In genomic region chr16:28115866-28116265, GRCh38 we compare ENCODE assay signal across 11 cellular contexts. TPM values are rescaled to one million over a fixed set of nuclear protein-coding genes. Genes with fewer than 3 reads are reported as not detected.
DNase-seq lines count a peak whose midpoint lies in the region; ATAC-seq, FAIRE-seq and TF ChIP-seq lines count a peak whose summit lies in the region.
"Not testable (repeated sequence)": the region's sequence is repeated elsewhere in the genome, so short reads cannot be mapped to it uniquely, and the experiment has no call there.
"Had no signal": no experiment of that assay in that cellular context is flagged by ENCODE, and none has a peak within 500 bp of the region (broad histone marks: within the 10 kb centered on the region; RNA-seq: fewer than 3 reads in every experiment).

No MANE protein-coding gene starts in this region.

- FAIRE-seq in astrocyte (lab: Jason Lieb, UNC): not testable (repeated sequence)

- not testable (repeated sequence) for H3K9me3 Mint-ChIP-seq in activated CD4-positive, alpha-beta T cell treated with anti-CD3 and anti-CD28 coated beads for 36 hours (ENCODE audit: low read depth); activated T-helper 17 cell treated with anti-CD3 and anti-CD28 coated beads, Interleukin-2, amount 50 U/mL, for 72 hours; astrocyte (ENCODE audit: unreplicated experiment); naive B cell

- H2AFZ ChIP-seq in astrocyte (ENCODE audit: low read depth, low read length): not testable (repeated sequence)

- CTCF ChIA-PET in activated CD4-positive, alpha-beta T cell treated with anti-CD3 and anti-CD28 coated beads for 36 hours (lab: Charles Lee): interaction anchor here (1.0 kb wide), 1 partner anchor 46 kb away, joined by 4 read pairs; no protein-coding TSS in a partner anchor

- not testable (repeated sequence) for H3K9me3 ChIP-seq in astrocyte (ENCODE audit: insufficient read depth, low read depth, low read length); colonic mucosa; transverse colon

- not testable (repeated sequence) for H3K9ac ChIP-seq in astrocyte (ENCODE audit: low read length); colonic mucosa (ENCODE audit: low read depth in 2 of 2, low read length in 2 of 2)

- not testable (repeated sequence) for TF ChIP-seq CTCF in astrocyte (IDR thresholded peaks at IDR 0.05; ENCODE audit: insufficient read depth, low read depth, low read length); colonic mucosa (IDR thresholded peaks at IDR 0.05); transverse colon (IDR thresholded peaks at IDR 0.05)

- POLR2A ChIA-PET in activated CD4-positive, alpha-beta T cell treated with anti-CD3 and anti-CD28 coated beads for 36 hours (lab: Charles Lee): not testable (repeated sequence)

- H3K36me3 ChIP-seq in astrocyte (ENCODE audit: insufficient read depth, low read length) (peaks cover 39% of the 10 kb centered on the region), transverse colon (peaks cover 0 to 49% (median 10%) of the 10 kb centered on the region in 4 donors)
- H3K36me3 ChIP-seq in colonic mucosa: not testable (repeated sequence)

- not testable (repeated sequence) for H3K4me2 ChIP-seq in astrocyte (ENCODE audit: low read length)

- peaks cover 21% of the 10 kb centered on the region for H4K20me1 ChIP-seq in astrocyte (ENCODE audit: insufficient read depth, low read length)

- TF ChIP-seq EP300 in transverse colon (IDR thresholded peaks at IDR 0.05; ENCODE audit: low read depth): not testable (repeated sequence)

- not testable (repeated sequence) for H3K27ac ChIP-seq in astrocyte (ENCODE audit: low read depth, low read length)
- H3K27ac ChIP-seq in colonic mucosa (peak overlapping the region; percentile 13), transverse colon (peak overlapping the region; percentile 60 to 71 (median 64))

- peak; percentile 65 for DNase-seq in Caki2 (ENCODE audit: low read depth)
- not testable (repeated sequence) for DNase-seq in activated CD4-positive, alpha-beta T cell treated with anti-CD3 and anti-CD28 coated beads for 36 hours; colonic mucosa; naive B cell; transverse colon
- peak; percentile 34 for DNase-seq in astrocyte (ENCODE audit: low read depth)
- peak; percentile 9 for DNase-seq in renal cortical epithelial cell (ENCODE audit: low read depth)

- in situ Hi-C loops in Caki2 (cut with HindIII; ENCODE audit: low pct_unique_long_range_greater_than_20kb, low sequenced_read_pairs); transverse colon (cut with MboI; ENCODE audit: low pct_ligation_motif_present in 1 of 4, low pct_unique_long_range_greater_than_20kb in 1 of 4, low sequenced_read_pairs in 3 of 4): not testable (repeated sequence)

- WGBS in transverse colon (ENCODE audit: low coverage in 1 of 2), 2 donors: 88% methylated on average over 6 of the region's 6 CpGs; no CpG with 5 or more reads in 1 of the 2 donors

- H3K4me1 Mint-ChIP-seq in activated CD4-positive, alpha-beta T cell treated with anti-CD3 and anti-CD28 coated beads for 36 hours: peaks cover 20% of the 10 kb centered on the region
- H3K4me1 Mint-ChIP-seq in activated T-helper 17 cell treated with anti-CD3 and anti-CD28 coated beads, Interleukin-2, amount 50 U/mL, for 72 hours; astrocyte (ENCODE audit: low read depth, unreplicated experiment); naive B cell: not testable (repeated sequence)

- H3K36me3 Mint-ChIP-seq in activated CD4-positive, alpha-beta T cell treated with anti-CD3 and anti-CD28 coated beads for 36 hours (ENCODE audit: low read depth): peaks cover 59% of the 10 kb centered on the region
- peaks cover 99% of the 10 kb centered on the region for H3K36me3 Mint-ChIP-seq in activated T-helper 17 cell treated with anti-CD3 and anti-CD28 coated beads, Interleukin-2, amount 50 U/mL, for 72 hours (ENCODE audit: low read depth)
- H3K36me3 Mint-ChIP-seq in astrocyte (ENCODE audit: low read depth, unreplicated experiment) (peaks cover 18% of the 10 kb centered on the region), naive B cell (peaks cover 15 to 38% of the 10 kb centered on the region in 2 donors)

- H3K4me3 ChIP-seq in astrocyte (ENCODE audit: insufficient read depth, low read depth, low read length); colonic mucosa; transverse colon: not testable (repeated sequence)

- H3K27me3 Mint-ChIP-seq in activated CD4-positive, alpha-beta T cell treated with anti-CD3 and anti-CD28 coated beads for 36 hours; activated T-helper 17 cell treated with anti-CD3 and anti-CD28 coated beads, Interleukin-2, amount 50 U/mL, for 72 hours; astrocyte (ENCODE audit: low read depth, unreplicated experiment); naive B cell: not testable (repeated sequence)

- H3K79me2 ChIP-seq in astrocyte (ENCODE audit: insufficient read depth, low read length): not testable (repeated sequence)

- not testable (repeated sequence) for ATAC-seq in activated CD4-positive, alpha-beta T cell treated with anti-CD3 and anti-CD28 coated beads for 36 hours; activated T-helper 17 cell treated with anti-CD3 and anti-CD28 coated beads, Interleukin-2, amount 50 U/mL, for 72 hours (replicated peaks); naive B cell (ENCODE audit: low read depth in 2 of 2)

- H3K27me3 ChIP-seq in astrocyte (ENCODE audit: insufficient read depth, low read length); colonic mucosa; transverse colon: not testable (repeated sequence)

- TF ChIP-seq POLR2A in transverse colon (IDR thresholded peaks at IDR 0.05): not testable (repeated sequence)

- not testable (repeated sequence) for H3K4me3 Mint-ChIP-seq in activated CD4-positive, alpha-beta T cell treated with anti-CD3 and anti-CD28 coated beads for 36 hours; activated T-helper 17 cell treated with anti-CD3 and anti-CD28 coated beads, Interleukin-2, amount 50 U/mL, for 72 hours; astrocyte (ENCODE audit: unreplicated experiment); naive B cell

- H3K27ac Mint-ChIP-seq in activated CD4-positive, alpha-beta T cell treated with anti-CD3 and anti-CD28 coated beads for 36 hours: peak overlapping the region; percentile 10
- peak overlapping the region; percentile 6 for H3K27ac Mint-ChIP-seq in activated T-helper 17 cell treated with anti-CD3 and anti-CD28 coated beads, Interleukin-2, amount 50 U/mL, for 72 hours
- not testable (repeated sequence) for H3K27ac Mint-ChIP-seq in astrocyte (ENCODE audit: unreplicated experiment)
- peak overlapping the region in 4 of 6 donors; percentile 49 to 77 (median 76) for H3K27ac Mint-ChIP-seq in naive B cell

- H3K4me1 ChIP-seq in astrocyte (ENCODE audit: insufficient read depth, low read length); colonic mucosa: not testable (repeated sequence)
- H3K4me1 ChIP-seq in transverse colon: peaks cover 0 to 26% (median 13%) of the 10 kb centered on the region in 4 donors

- intact Hi-C loops in activated CD4-positive, alpha-beta T cell treated with anti-CD3 and anti-CD28 coated beads for 36 hours (cut with DNase I, micrococcal nuclease): loop anchor here in 1 of 2 experiments (2.0 kb wide), 1 partner anchor 21 kb away; no protein-coding TSS in a partner anchor
- intact Hi-C loops in colonic mucosa (cut with DNase I); transverse colon (cut with DNase I; ENCODE audit: low total_unique reads): not testable (repeated sequence)

RNA-seq across cellular contexts. Expression of gene GSG1L, which starts 52.4 kb away (rescaled TPM):
- total RNA-seq in Caki2 (2014; rRNA removed; shearing (Covaris generic); ENCODE audit: low replicate concordance): 0.67 and 2.3 TPM in 2 replicates
- total RNA-seq in activated CD4-positive, alpha-beta T cell treated with anti-CD3 and anti-CD28 coated beads for 36 hours: not detected
- under 1 TPM in 1 of 2 donors, not detected in 1; 0.29 TPM for total RNA-seq in activated T-helper 17 cell treated with anti-CD3 and anti-CD28 coated beads, Interleukin-2, amount 50 U/mL, for 72 hours
- total RNA-seq in astrocyte (not detected in 2 replicates), colonic mucosa (under 1 TPM; 0.13 to 0.15 TPM), renal cortical epithelial cell (not detected in 2 replicates), transverse colon (not detected)
- polyA plus RNA-seq in naive B cell (ENCODE audit: low read depth in 6 of 6): not detected
- total RNA-seq: Caco-2, HT-29 had no signal
- polyA plus RNA-seq: CD8-positive, alpha-beta memory T cell had no signal
